In genomic region chr18:33666915-33667314, GRCh38 we compare ENCODE assay signal across 14 cellular contexts.
"Had no signal": no experiment of that assay in that cellular context is flagged by ENCODE, and none has a peak within 500 bp of the region (broad histone marks: within the 10 kb centered on the region; RNA-seq: fewer than 3 reads in every experiment).

No MANE protein-coding gene starts in this region.

- H3K4me1 Mint-ChIP-seq: activated CD4-positive, alpha-beta T cell treated with anti-CD3 and anti-CD28 coated beads for 36 hours; activated CD8-positive, alpha-beta memory T cell treated with anti-CD3 and anti-CD28 coated beads, Interleukin-2, amount 10 ng/mL, durations not matched to agents 7 days and 5 days; activated naive CD4-positive, alpha-beta T cell treated with anti-CD3 and anti-CD28 coated beads, Interleukin-2, amount 10 ng/mL, durations not matched to agents 7 days and 5 days; memory B cell; naive thymus-derived CD4-positive, alpha-beta T cell; stimulated activated effector memory CD8-positive, alpha-beta T cell treated with anti-CD3 and anti-CD28 coated beads, Interleukin-12 subunit alpha, Interleukin-12 subunit beta, amount 100 ng/mL, for 72 hours had no signal

- H3K4me3 ChIP-seq: ascending aorta, gastroesophageal sphincter, left ventricle myocardium inferior, mucosa of descending colon had no signal

- H3K36me3 ChIP-seq: ascending aorta, gastroesophageal sphincter, left ventricle myocardium inferior had no signal

- H3K4me1 ChIP-seq: ascending aorta, gastroesophageal sphincter, left ventricle myocardium inferior had no signal

- H3K4me3 Mint-ChIP-seq: activated CD4-positive, alpha-beta memory T cell treated with anti-CD3 and anti-CD28 coated beads for 36 hours; activated CD4-positive, alpha-beta T cell treated with anti-CD3 and anti-CD28 coated beads for 36 hours; activated CD8-positive, alpha-beta memory T cell treated with anti-CD3 and anti-CD28 coated beads, Interleukin-2, amount 10 ng/mL, durations not matched to agents 7 days and 5 days; activated naive CD4-positive, alpha-beta T cell treated with anti-CD3 and anti-CD28 coated beads, Interleukin-2, amount 10 ng/mL, durations not matched to agents 7 days and 5 days; activated T-cell treated with anti-CD3 and anti-CD28 coated beads, Interleukin-2, amount 50 U/mL, for 24 hours; memory B cell; naive thymus-derived CD4-positive, alpha-beta T cell; stimulated activated effector memory CD8-positive, alpha-beta T cell treated with anti-CD3 and anti-CD28 coated beads, Interleukin-12 subunit alpha, Interleukin-12 subunit beta, amount 100 ng/mL, for 72 hours had no signal

- H3K9me3 ChIP-seq: ascending aorta, gastroesophageal sphincter, left ventricle myocardium inferior, mucosa of descending colon had no signal

- H3K27me3 ChIP-seq: ascending aorta, gastroesophageal sphincter had no signal

- H3K27ac ChIP-seq: ascending aorta, gastroesophageal sphincter, left ventricle myocardium inferior, VCaP had no signal

- H3K36me3 Mint-ChIP-seq: activated CD4-positive, alpha-beta memory T cell treated with anti-CD3 and anti-CD28 coated beads for 36 hours; activated CD8-positive, alpha-beta memory T cell treated with anti-CD3 and anti-CD28 coated beads, Interleukin-2, amount 10 ng/mL, durations not matched to agents 7 days and 5 days; activated naive CD4-positive, alpha-beta T cell treated with anti-CD3 and anti-CD28 coated beads, Interleukin-2, amount 10 ng/mL, durations not matched to agents 7 days and 5 days; memory B cell; naive thymus-derived CD4-positive, alpha-beta T cell; stimulated activated effector memory CD8-positive, alpha-beta T cell treated with anti-CD3 and anti-CD28 coated beads, Interleukin-12 subunit alpha, Interleukin-12 subunit beta, amount 100 ng/mL, for 72 hours had no signal

- H3K27me3 Mint-ChIP-seq: activated CD4-positive, alpha-beta memory T cell treated with anti-CD3 and anti-CD28 coated beads for 36 hours; activated CD4-positive, alpha-beta T cell treated with anti-CD3 and anti-CD28 coated beads for 36 hours; activated CD8-positive, alpha-beta memory T cell treated with anti-CD3 and anti-CD28 coated beads, Interleukin-2, amount 10 ng/mL, durations not matched to agents 7 days and 5 days; activated naive CD4-positive, alpha-beta T cell treated with anti-CD3 and anti-CD28 coated beads, Interleukin-2, amount 10 ng/mL, durations not matched to agents 7 days and 5 days; activated T-cell treated with anti-CD3 and anti-CD28 coated beads, Interleukin-2, amount 50 U/mL, for 24 hours; memory B cell; naive thymus-derived CD4-positive, alpha-beta T cell had no signal

- H3K27ac Mint-ChIP-seq: activated CD4-positive, alpha-beta memory T cell treated with anti-CD3 and anti-CD28 coated beads for 36 hours; activated CD4-positive, alpha-beta T cell treated with anti-CD3 and anti-CD28 coated beads for 36 hours; activated CD8-positive, alpha-beta memory T cell treated with anti-CD3 and anti-CD28 coated beads, Interleukin-2, amount 10 ng/mL, durations not matched to agents 7 days and 5 days; activated naive CD4-positive, alpha-beta T cell treated with anti-CD3 and anti-CD28 coated beads, Interleukin-2, amount 10 ng/mL, durations not matched to agents 7 days and 5 days; activated T-cell treated with anti-CD3 and anti-CD28 coated beads, Interleukin-2, amount 50 U/mL, for 24 hours; memory B cell; naive thymus-derived CD4-positive, alpha-beta T cell; stimulated activated effector memory CD8-positive, alpha-beta T cell treated with anti-CD3 and anti-CD28 coated beads, Interleukin-12 subunit alpha, Interleukin-12 subunit beta, amount 100 ng/mL, for 72 hours had no signal

- H3K9me3 Mint-ChIP-seq: memory B cell had no signal

- ATAC-seq: activated CD4-positive, alpha-beta T cell treated with anti-CD3 and anti-CD28 coated beads for 36 hours; activated CD8-positive, alpha-beta memory T cell treated with anti-CD3 and anti-CD28 coated beads, Interleukin-2, amount 10 ng/mL, durations not matched to agents 7 days and 5 days; gastroesophageal sphincter; mucosa of descending colon; naive thymus-derived CD4-positive, alpha-beta T cell; stimulated activated effector memory CD8-positive, alpha-beta T cell treated with anti-CD3 and anti-CD28 coated beads, Interleukin-12 subunit alpha, Interleukin-12 subunit beta, amount 100 ng/mL, for 72 hours had no signal

- DNase-seq: activated CD4-positive, alpha-beta memory T cell treated with anti-CD3 and anti-CD28 coated beads for 36 hours; activated CD4-positive, alpha-beta T cell treated with anti-CD3 and anti-CD28 coated beads for 36 hours; activated CD8-positive, alpha-beta memory T cell treated with anti-CD3 and anti-CD28 coated beads, Interleukin-2, amount 10 ng/mL, durations not matched to agents 7 days and 5 days; activated naive CD4-positive, alpha-beta T cell treated with anti-CD3 and anti-CD28 coated beads, Interleukin-2, amount 10 ng/mL, durations not matched to agents 7 days and 5 days; activated T-cell treated with anti-CD3 and anti-CD28 coated beads, Interleukin-2, amount 50 U/mL, for 24 hours; left ventricle myocardium inferior; mucosa of descending colon; naive thymus-derived CD4-positive, alpha-beta T cell; T1000 had no signal
